ENCODE assay signal across 8 cellular contexts in genomic region chr1:27959792-27960603, GRCh38. TPM values are rescaled to one million over a fixed set of nuclear protein-coding genes. Genes with fewer than 3 reads are reported as not detected.
A peak's percentile ranks its signal among the peaks of the same experiment; 100 is the strongest.
DNase-seq lines count a peak whose midpoint lies in the region; ATAC-seq and TF ChIP-seq lines count a peak whose summit lies in the region.

Gene XKR8 (plus strand): TSS chr1:27959973. CDS start chr1:27960070, 97 bp downstream.

- intact Hi-C loops in stomach (cut with DNase I; ENCODE audit: low total_unique reads): no loop called here

- H4K20me1 ChIP-seq in OCI-LY3 (ENCODE audit: insufficient read depth, low read length): no peaks in the 10 kb centered on the region

- H3K36me3 Mint-ChIP-seq in activated T-helper 17 cell treated with anti-CD3 and anti-CD28 coated beads, Interleukin-2, amount 50 U/mL, for 72 hours (ENCODE audit: low read depth): peaks cover 8% of the 10 kb centered on the region
- H3K36me3 Mint-ChIP-seq in nephron (ENCODE audit: low read depth): peaks cover 8% of the 10 kb centered on the region

- no peaks in the 10 kb centered on the region for H3K27me3 Mint-ChIP-seq in activated T-helper 17 cell treated with anti-CD3 and anti-CD28 coated beads, Interleukin-2, amount 50 U/mL, for 72 hours
- H3K27me3 Mint-ChIP-seq in nephron (ENCODE audit: low read depth): peaks cover 4% of the 10 kb centered on the region

- ATAC-seq in GM18907 (IDR thresholded peaks at IDR 0.05; ENCODE audit: unreplicated experiment) (peak; percentile 77), HG03159 (IDR thresholded peaks at IDR 0.05; ENCODE audit: unreplicated experiment) (peak; percentile 79)
- peak; percentile 98 for ATAC-seq in activated T-helper 17 cell treated with anti-CD3 and anti-CD28 coated beads, Interleukin-2, amount 50 U/mL, for 72 hours (replicated peaks)

- TF ChIP-seq EP300 in stomach (IDR thresholded peaks at IDR 0.05): no peak

- H3K4me1 ChIP-seq in OCI-LY3 (ENCODE audit: low read length) (peaks cover 5% of the 10 kb centered on the region; the same call in 1 of the 2 replicates), stomach (peaks cover 24 to 37% (median 28%) of the 10 kb centered on the region in 4 donors)

- H3K9me3 ChIP-seq in OCI-LY3 (ENCODE audit: insufficient read depth, low read length): no peaks in the 10 kb centered on the region
- H3K9me3 ChIP-seq in stomach: no peaks in the 10 kb centered on the region

- POLR2A ChIA-PET in AG04449 (lab: Yijun Ruan, JAX): interaction anchor here (0.9 to 1.0 kb wide), 3 partner anchors 8 to 12 kb away, joined by 3 to 6 read pairs (median 3); no protein-coding TSS in a partner anchor

- H2AFZ ChIP-seq in OCI-LY3 (ENCODE audit: low read depth, low read length): peak within 1 kb of the TSS; percentile 91

- peak within 1 kb of the TSS; percentile 85 for H3K4me2 ChIP-seq in OCI-LY3 (ENCODE audit: low read length)

- CTCF ChIA-PET in AG04449 (lab: Yijun Ruan, JAX): interaction anchor here (1.0 to 2.2 kb wide), 6 partner anchors 8 to 34 kb away, joined by 3 to 7 read pairs (median 4); no protein-coding TSS in a partner anchor

- H3K9ac ChIP-seq in OCI-LY3 (ENCODE audit: low read length): peak within 1 kb of the TSS; percentile 74

- no peak for TF ChIP-seq POLR2A in stomach (IDR thresholded peaks at IDR 0.05)

- DNase-seq in AG04449 (ENCODE audit: low read depth, low spot score): no peak
- peak; percentile 60 for DNase-seq in fibroblast of peridontal ligament (ENCODE audit: extremely low read depth)
- DNase-seq in stomach: peak; percentile 88

- peak within 1 kb of the TSS; percentile 92 for H3K27ac Mint-ChIP-seq in activated T-helper 17 cell treated with anti-CD3 and anti-CD28 coated beads, Interleukin-2, amount 50 U/mL, for 72 hours
- H3K27ac Mint-ChIP-seq in nephron: peak within 1 kb of the TSS; percentile 80 to 95 (median 91)

- peaks cover 7% of the 10 kb centered on the region for H3K4me1 Mint-ChIP-seq in activated T-helper 17 cell treated with anti-CD3 and anti-CD28 coated beads, Interleukin-2, amount 50 U/mL, for 72 hours
- H3K4me1 Mint-ChIP-seq in nephron: peaks cover 18% of the 10 kb centered on the region

- H3K36me3 ChIP-seq in OCI-LY3 (replicated peaks; ENCODE audit: low read depth, low read length): no peaks in the 10 kb centered on the region
- peaks cover 16 to 26% (median 22%) of the 10 kb centered on the region in 4 donors for H3K36me3 ChIP-seq in stomach

- H3K4me3 ChIP-seq in AG04449 (ENCODE audit: low read depth, low read length): peak within 1 kb of the TSS; percentile 76
- peak within 1 kb of the TSS; percentile 92 for H3K4me3 ChIP-seq in OCI-LY3 (ENCODE audit: low read length)
- peak within 1 kb of the TSS; percentile 56 to 84 (median 80) for H3K4me3 ChIP-seq in stomach

- no peaks in the 10 kb centered on the region for H3K79me2 ChIP-seq in OCI-LY3 (ENCODE audit: low read length)

- H3K9me3 Mint-ChIP-seq in activated T-helper 17 cell treated with anti-CD3 and anti-CD28 coated beads, Interleukin-2, amount 50 U/mL, for 72 hours: no peaks in the 10 kb centered on the region
- H3K9me3 Mint-ChIP-seq in nephron: no peaks in the 10 kb centered on the region

- H3K4me3 Mint-ChIP-seq in activated T-helper 17 cell treated with anti-CD3 and anti-CD28 coated beads, Interleukin-2, amount 50 U/mL, for 72 hours: peak within 1 kb of the TSS; percentile 86
- H3K4me3 Mint-ChIP-seq in nephron: peak within 1 kb of the TSS; percentile 86 to 91 (median 88)

- H3K27ac ChIP-seq in OCI-LY3 (ENCODE audit: low read length): no peak within 1 kb of the TSS
- peak within 1 kb of the TSS; percentile 92 to 99 (median 94) for H3K27ac ChIP-seq in stomach

- TF ChIP-seq CTCF in AG04449 (IDR thresholded peaks at IDR 0.05; ENCODE audit: insufficient read depth, low read length, missing control alignments) (peak; percentile 65), OCI-LY3 (IDR thresholded peaks at IDR 0.05; ENCODE audit: low read depth, low read length) (peak; percentile 30), nephron (IDR thresholded peaks at IDR 0.05; ENCODE audit: unreplicated experiment in 3 of 3) (peak; percentile 29 to 58 (median 44)), stomach (IDR thresholded peaks at IDR 0.05) (peak in 5 of 7 experiments; percentile 18 to 52 (median 38))

- H3K27me3 ChIP-seq in OCI-LY3 (ENCODE audit: low read depth, low read length) (no peaks in the 10 kb centered on the region), stomach (no peaks in the 10 kb centered on the region)

- 3 to 6% (median 4%) methylated on average over 7 to 68 of the region's 68 CpGs for WGBS in stomach, 5 donors

RNA-seq across cellular contexts. Expression of gene XKR8, which starts in this region (rescaled TPM):
- total RNA-seq in activated T-helper 17 cell treated with anti-CD3 and anti-CD28 coated beads, Interleukin-2, amount 50 U/mL, for 72 hours: 10 to 100 TPM in 1 of 2 donors, 1 to 10 TPM in 1; 8.4 to 12.2 TPM
- 10 to 100 TPM in 2 of 5 donors, 1 to 10 TPM in 2, under 1 TPM in 1; 0.58 to 33.9 (median 4.9) TPM for total RNA-seq in stomach
- 1 to 10 TPM; 5.2 to 5.7 (median 5.3) TPM for polyA plus RNA-seq in stomach
